8 cellular contexts compared by ENCODE assay signal in the genomic region with DNA sequence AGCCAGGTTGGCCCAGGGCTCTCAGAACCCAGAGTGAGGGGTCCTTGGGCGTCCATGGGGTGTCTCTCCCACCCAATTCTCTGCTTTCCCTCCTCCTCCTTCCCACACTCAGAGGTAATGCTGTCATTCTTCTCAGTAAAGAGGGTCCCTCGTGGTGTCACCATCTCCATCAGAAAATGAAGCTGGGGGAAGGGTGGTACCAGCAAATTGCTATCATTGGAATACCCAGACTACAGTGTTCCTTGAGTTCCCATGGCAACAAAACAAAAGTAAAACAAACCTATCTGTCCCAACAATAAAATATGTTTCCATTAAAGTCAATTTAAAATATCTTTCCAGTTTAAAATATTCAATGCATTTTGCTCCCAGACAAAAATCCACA.
DNase-seq lines count a peak whose midpoint lies in the region; ATAC-seq and TF ChIP-seq lines count a peak whose summit lies in the region.

No MANE protein-coding gene starts in this region.

- H3K9me3 Mint-ChIP-seq in CD8-positive, alpha-beta T cell, result no peaks in the 10 kb centered on the region
- H3K9me3 Mint-ChIP-seq in mesothelial cell of epicardium, result no peaks in the 10 kb centered on the region

- CTCF ChIA-PET in CD8-positive, alpha-beta T cell (lab: Charles Lee), result interaction anchor here (1.2 to 2.1 kb wide), 2 partner anchors 44 to 162 kb away, joined by 4 to 12 read pairs; no protein-coding TSS in a partner anchor

- H3K27me3 Mint-ChIP-seq in CD8-positive, alpha-beta T cell (ENCODE audit: low read depth), result no peaks in the 10 kb centered on the region
- H3K27me3 Mint-ChIP-seq in mesothelial cell of epicardium (ENCODE audit: low read depth), result no peaks in the 10 kb centered on the region

- H3K36me3 ChIP-seq in CD8-positive, alpha-beta T cell (ENCODE audit: insufficient read depth, low read length), result no peaks in the 10 kb centered on the region

- no peak overlapping the region for H3K4me3 ChIP-seq in CD8-positive, alpha-beta T cell (ENCODE audit: low read depth, low read length)
- H3K4me3 ChIP-seq in cardiac fibroblast (replicated peaks in 1 of 2; ENCODE audit: low read depth in 2 of 2, low read length in 2 of 2), result no peak overlapping the region

- DNase-seq in CD8-positive, alpha-beta T cell, result no peak
- DNase-seq in NCI-H146 (lab: John Stamatoyannopoulos, UW) (peak; percentile 28), cardiac fibroblast (ENCODE audit: low read depth in 2 of 2) (peak; percentile 68 to 79), mesothelial cell of epicardium (ENCODE audit: low spot score in 2 of 2, unreplicated experiment in 2 of 2) (no peak), NCI-H526 treated with DMSO at 0.1 percent for 48 hours (lab: John Stamatoyannopoulos, UW) (no peak), CD1c-positive myeloid dendritic cell (ENCODE audit: extremely low spot score) (no peak)
- DNase-seq in stimulated activated naive CD4-positive, alpha-beta T cell treated with Interleukin-2 at 50 U/mL for 16 hours (lab: John Stamatoyannopoulos, UW), result no peak
- no peak for DNase-seq in activated CD8-positive, alpha-beta memory T cell treated with anti-CD3 and anti-CD28 coated beads, Interleukin-2, amount 50 U/mL, for 48 hours

- TF ChIP-seq CTCF in CD8-positive, alpha-beta T cell (IDR thresholded peaks at IDR 0.05), result no peak
- TF ChIP-seq CTCF in cardiac fibroblast (IDR thresholded peaks at IDR 0.05; ENCODE audit: low read depth, low read length) (no peak), mesothelial cell of epicardium (IDR thresholded peaks at IDR 0.05; ENCODE audit: unreplicated experiment) (no peak)

- no peaks in the 10 kb centered on the region for H3K9me3 ChIP-seq in CD8-positive, alpha-beta T cell (ENCODE audit: low read length)

- no peaks in the 10 kb centered on the region for H3K27me3 ChIP-seq in CD8-positive, alpha-beta T cell (ENCODE audit: insufficient read depth, low read length)

- H3K27ac ChIP-seq in CD8-positive, alpha-beta T cell (ENCODE audit: low read depth, low read length), result no peak overlapping the region

- H3K4me1 Mint-ChIP-seq in CD8-positive, alpha-beta T cell (ENCODE audit: low read depth), result peaks cover 46% of the 10 kb centered on the region
- peaks cover 63% of the 10 kb centered on the region for H3K4me1 Mint-ChIP-seq in mesothelial cell of epicardium

- peak overlapping the region; percentile 24 for H3K4me3 Mint-ChIP-seq in CD8-positive, alpha-beta T cell
- H3K4me3 Mint-ChIP-seq in mesothelial cell of epicardium, result peak overlapping the region; percentile 23

- POLR2A ChIA-PET in CD8-positive, alpha-beta T cell (lab: Charles Lee), result interaction anchor here (0.5 to 1.5 kb wide), 2 partner anchors 29 to 183 kb away, joined by 3 to 5 read pairs; no protein-coding TSS in a partner anchor

- intact Hi-C loops in CD8-positive, alpha-beta T cell (cut with DNase I, micrococcal nuclease), result loop anchor here in 1 of 2 experiments (1.0 to 5.0 kb wide), 3 partner anchors 9 to 181 kb away; no protein-coding TSS in a partner anchor

- peaks cover 19% of the 10 kb centered on the region for H3K4me1 ChIP-seq in CD8-positive, alpha-beta T cell (ENCODE audit: insufficient read depth, low read length)

- peak overlapping the region; percentile 55 for H3K27ac Mint-ChIP-seq in CD8-positive, alpha-beta T cell
- peak overlapping the region; percentile 98 for H3K27ac Mint-ChIP-seq in mesothelial cell of epicardium

- no peak for ATAC-seq in CD8-positive, alpha-beta T cell

- H3K36me3 Mint-ChIP-seq in CD8-positive, alpha-beta T cell, result peaks cover 33% of the 10 kb centered on the region
- peaks cover 25% of the 10 kb centered on the region for H3K36me3 Mint-ChIP-seq in mesothelial cell of epicardium

Comparison
In these comparisons a context has a peak if more than half of its experiments do, and no peak if none do; other contexts are left out.
1. DNase-seq: peak in NCI-H146 (single experiment) and cardiac fibroblast (2 of 2); none in CD8-positive, alpha-beta T cell (0 of 7), mesothelial cell of epicardium (0 of 2), NCI-H526 treated with DMSO at 0.1 percent for 48 hours (single experiment), stimulated activated naive CD4-positive, alpha-beta T cell treated with Interleukin-2 at 50 U/mL for 16 hours (single experiment), activated CD8-positive, alpha-beta memory T cell treated with anti-CD3 and anti-CD28 coated beads, Interleukin-2, amount 50 U/mL, for 48 hours (single experiment) and CD1c-positive myeloid dendritic cell (single experiment).